ENCODE assay signal across 9 cellular contexts in genomic region chr3:194333212-194333980, GRCh38. TPM values are rescaled to one million over a fixed set of nuclear protein-coding genes. Genes with fewer than 3 reads are reported as not detected.
DNase-seq lines count a peak whose midpoint lies in the region; ATAC-seq and TF ChIP-seq lines count a peak whose summit lies in the region.
"Had no signal": no experiment of that assay in that cellular context is flagged by ENCODE, and none has a peak within 500 bp of the region (broad histone marks: within the 10 kb centered on the region; RNA-seq: fewer than 3 reads in every experiment).

No MANE protein-coding gene starts in this region.

- H3K9ac ChIP-seq in rectal smooth muscle tissue (ENCODE audit: low read length) = no peak overlapping the region

- H3K27ac ChIP-seq in heart left ventricle = no peak overlapping the region
- no peak overlapping the region for H3K27ac ChIP-seq in rectal smooth muscle tissue (ENCODE audit: low read depth, low read length)

- H3K36me3 ChIP-seq in heart left ventricle (no peaks in the 10 kb centered on the region), rectal smooth muscle tissue (ENCODE audit: control insufficient read depth, insufficient read depth, low read length) (no peaks in the 10 kb centered on the region)

- ATAC-seq in heart left ventricle = peak; percentile 87 to 92 (median 90)

- intact Hi-C loops in heart left ventricle (cut with DNase I) = loop anchor here (1.0 to 10.0 kb wide), 6 partner anchors 69 to 261 kb away; no protein-coding TSS in a partner anchor

- no peak for TF ChIP-seq POLR2A in heart left ventricle (IDR thresholded peaks at IDR 0.05)

- TF ChIP-seq CTCF in heart left ventricle (IDR thresholded peaks at IDR 0.05) = peak; percentile 98 to 100 (median 99)

- H3K4me1 ChIP-seq in heart left ventricle (peaks cover 0 to 28% (median 11%) of the 10 kb centered on the region in 12 donors), rectal smooth muscle tissue (ENCODE audit: control insufficient read depth, insufficient read depth, low read length) (no peaks in the 10 kb centered on the region)

- DNase-seq in ELF-1 (ENCODE audit: low read depth, low spot score) (peak; percentile 93), HCEC 1CT (peak; percentile 72), NCI-H226 (peak; percentile 73), heart left ventricle (peak; percentile 82 to 94 (median 86)), C1 segment of cervical spinal cord (lab: John Stamatoyannopoulos, UW) (no peak), NCI-H1930 (lab: John Stamatoyannopoulos, UW) (no peak)
- DNase-seq in activated gamma-delta T cell treated with anti-CD3 and anti-CD28 coated beads, Interleukin-2, amount 50 U/mL, for 16 hours (ENCODE audit: low read depth) = peak; percentile 84

- 3 to 5% (median 4%) methylated on average over 28 to 69 of the region's 69 CpGs for WGBS in heart left ventricle, 4 donors

- H3K27me3 ChIP-seq in heart left ventricle = peaks cover 0 to 35% (median 13%) of the 10 kb centered on the region in 9 donors
- H3K27me3 ChIP-seq in rectal smooth muscle tissue (ENCODE audit: control insufficient read depth, insufficient read depth, low read length) = peaks cover 3% of the 10 kb centered on the region

- H3K9me3 ChIP-seq in heart left ventricle = no peaks in the 10 kb centered on the region

- H3K4me3 ChIP-seq in heart left ventricle = peak overlapping the region in 11 of 12 donors; percentile 3 to 56 (median 46)
- peak overlapping the region; percentile 44 for H3K4me3 ChIP-seq in rectal smooth muscle tissue (ENCODE audit: low read length)

RNA-seq across cellular contexts. Expression of gene CPN2, which starts 17.7 kb away (rescaled TPM):
- 1 to 10 TPM in 3 of 9 donors, under 1 TPM in 6; 0.17 to 6.0 (median 0.77) TPM for total RNA-seq in heart left ventricle
- under 1 TPM; 0.14 to 0.72 TPM for polyA plus RNA-seq in heart left ventricle
- total RNA-seq: temporal lobe had no signal

RNA-seq across cellular contexts. Expression of gene LRRC15, which starts 36.1 kb away (rescaled TPM):
- total RNA-seq in heart left ventricle = 1 to 10 TPM in 1 of 9 donors, under 1 TPM in 7, not detected in 1; 0.05 to 1.9 (median 0.14) TPM
- polyA plus RNA-seq in heart left ventricle = under 1 TPM; 0.04 to 0.12 TPM
- total RNA-seq: temporal lobe had no signal

Comparison
In these comparisons a context has a peak if more than half of its experiments do, and no peak if none do; other contexts are left out.
1. DNase-seq: peak in ELF-1 (single experiment), HCEC 1CT (single experiment), NCI-H226 (single experiment), activated gamma-delta T cell treated with anti-CD3 and anti-CD28 coated beads, Interleukin-2, amount 50 U/mL, for 16 hours (single experiment) and heart left ventricle (5 of 5); none in C1 segment of cervical spinal cord (0 of 14) and NCI-H1930 (0 of 2).